Comparison of ENCODE assay signal across 21 cellular contexts in the genomic region with DNA sequence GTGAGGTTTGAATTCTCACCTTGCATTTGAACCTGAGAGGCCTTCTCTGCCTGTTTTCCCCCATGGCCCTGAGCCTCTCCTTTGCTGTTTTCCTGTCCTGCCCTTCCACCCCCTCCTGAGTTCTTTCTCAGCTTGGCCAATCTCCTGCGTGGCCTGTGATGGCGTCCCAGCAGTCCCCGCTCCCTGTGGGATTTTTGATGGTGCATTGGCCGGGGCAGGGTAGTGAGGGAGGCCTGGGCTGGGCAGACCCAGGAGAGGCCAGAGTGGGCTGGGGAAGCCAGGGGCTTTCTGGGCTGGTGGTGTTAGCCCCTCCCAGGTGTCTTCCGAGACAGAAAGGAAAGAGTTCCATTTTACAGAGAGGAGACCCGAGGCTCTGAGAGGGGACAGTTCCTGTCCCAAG. TPM values are rescaled to one million over a fixed set of nuclear protein-coding genes. Genes with fewer than 3 reads are reported as not detected.
A peak's percentile ranks its signal among the peaks of the same experiment; 100 is the strongest.
DNase-seq lines count a peak whose midpoint lies in the region; ATAC-seq, FAIRE-seq and TF ChIP-seq lines count a peak whose summit lies in the region.
"Had no signal": no experiment of that assay in that cellular context is flagged by ENCODE, and none has a peak within 500 bp of the region (broad histone marks: within the 10 kb centered on the region; RNA-seq: fewer than 3 reads in every experiment).

No MANE protein-coding gene starts in this region.

- intact Hi-C loops in breast epithelium (cut with DNase I; ENCODE audit: low total_unique reads) (no loop called here), MCF 10A (cut with micrococcal nuclease) (no loop called here), vagina (cut with DNase I) (no loop called here)

- H3K4me1 ChIP-seq in breast epithelium (peaks cover 0 to 8% of the 10 kb centered on the region in 2 donors), astrocyte (ENCODE audit: insufficient read depth, low read length) (peaks cover 19% of the 10 kb centered on the region), neutrophil (ENCODE audit: control insufficient read depth in 1 of 2, insufficient read depth in 1 of 2, low read depth in 1 of 2, low read length in 1 of 2) (peaks cover 63 to 67% of the 10 kb centered on the region in 2 experiments), vagina (peaks cover 35% of the 10 kb centered on the region)

- H3K9me3 Mint-ChIP-seq in MCF 10A (ENCODE audit: unreplicated experiment) (no peaks in the 10 kb centered on the region), astrocyte (ENCODE audit: unreplicated experiment) (peaks cover 3% of the 10 kb centered on the region)

- no peak overlapping the region for H2AFZ ChIP-seq in astrocyte (ENCODE audit: low read depth, low read length)
- H2AFZ ChIP-seq: GM23248 had no signal

- peaks cover 47% of the 10 kb centered on the region for H3K36me3 Mint-ChIP-seq in MCF 10A (ENCODE audit: insufficient read depth, unreplicated experiment)
- H3K36me3 Mint-ChIP-seq in astrocyte (ENCODE audit: low read depth, unreplicated experiment), result peaks cover 11% of the 10 kb centered on the region

- H3K9me3 ChIP-seq in breast epithelium (no peaks in the 10 kb centered on the region), astrocyte (ENCODE audit: insufficient read depth, low read depth, low read length) (peaks cover 3% of the 10 kb centered on the region), neutrophil (no peaks in the 10 kb centered on the region), vagina (no peaks in the 10 kb centered on the region)
- H3K9me3 ChIP-seq: esophagus squamous epithelium had no signal

- H3K4me3 ChIP-seq in breast epithelium, result no peak overlapping the region
- H3K4me3 ChIP-seq in astrocyte (ENCODE audit: insufficient read depth, low read depth, low read length), result no peak overlapping the region
- H3K4me3 ChIP-seq in neutrophil (ENCODE audit: low read depth in 1 of 2, low read length in 1 of 2), result no peak overlapping the region
- no peak overlapping the region for H3K4me3 ChIP-seq in vagina
- H3K4me3 ChIP-seq: esophagus squamous epithelium, GM23248, skin epidermis had no signal

- CTCF ChIA-PET in MCF 10A (lab: Yijun Ruan, JAX), result interaction anchor here (0.6 kb wide), 5 partner anchors 28 to 174 kb away, joined by 3 to 4 read pairs (median 3); no protein-coding TSS in a partner anchor

- H3K27ac Mint-ChIP-seq in MCF 10A (ENCODE audit: low read depth, unreplicated experiment) (no peak overlapping the region), astrocyte (ENCODE audit: unreplicated experiment) (no peak overlapping the region)
- H3K27ac Mint-ChIP-seq: activated CD4-positive, alpha-beta T cell treated with anti-CD3 and anti-CD28 coated beads, Interleukin-2, amount 10 ng/mL, durations not matched to agents 7 days and 5 days had no signal

- TF ChIP-seq POLR2A in breast epithelium (IDR thresholded peaks at IDR 0.05) (no peak), vagina (IDR thresholded peaks at IDR 0.05) (no peak)

- H3K27ac ChIP-seq in breast epithelium (peak overlapping the region; percentile 46 to 53), astrocyte (ENCODE audit: low read depth, low read length) (no peak overlapping the region), neutrophil (peak overlapping the region; percentile 63), vagina (peak overlapping the region; percentile 100)
- H3K27ac ChIP-seq: brain microvascular endothelial cell, GM23248 had no signal

- no peak overlapping the region for H3K4me3 Mint-ChIP-seq in MCF 10A (ENCODE audit: unreplicated experiment)
- H3K4me3 Mint-ChIP-seq in astrocyte (ENCODE audit: unreplicated experiment), result peak overlapping the region; percentile 22
- H3K4me3 Mint-ChIP-seq: activated CD4-positive, alpha-beta T cell treated with anti-CD3 and anti-CD28 coated beads, Interleukin-2, amount 10 ng/mL, durations not matched to agents 7 days and 5 days had no signal

- no peak overlapping the region for H3K9ac ChIP-seq in astrocyte (ENCODE audit: low read length)
- H3K9ac ChIP-seq: GM23248 had no signal

- H3K36me3 ChIP-seq in breast epithelium, result no peaks in the 10 kb centered on the region
- H3K36me3 ChIP-seq in astrocyte (ENCODE audit: insufficient read depth, low read length), result no peaks in the 10 kb centered on the region
- peaks cover 49% of the 10 kb centered on the region for H3K36me3 ChIP-seq in neutrophil
- peaks cover 0 to 15% of the 10 kb centered on the region in 2 donors for H3K36me3 ChIP-seq in vagina

- FAIRE-seq in astrocyte (lab: Jason Lieb, UNC), result no peak
- FAIRE-seq: colon had no signal

- TF ChIP-seq CTCF in breast epithelium (IDR thresholded peaks at IDR 0.05) (no peak), MCF 10A (IDR thresholded peaks at IDR 0.05; ENCODE audit: unreplicated experiment) (no peak), astrocyte (IDR thresholded peaks at IDR 0.05; ENCODE audit: insufficient read depth, low read depth, low read length) (no peak), neutrophil (IDR thresholded peaks at IDR 0.05) (no peak), vagina (IDR thresholded peaks at IDR 0.05) (no peak)

- H4K20me1 ChIP-seq in astrocyte (ENCODE audit: insufficient read depth, low read length), result peaks cover 33% of the 10 kb centered on the region

- H3K79me2 ChIP-seq in astrocyte (ENCODE audit: insufficient read depth, low read length), result peaks cover 29% of the 10 kb centered on the region

- H3K4me2 ChIP-seq in astrocyte (ENCODE audit: low read length), result no peak overlapping the region

- H3K4me1 Mint-ChIP-seq in MCF 10A (ENCODE audit: insufficient read depth, unreplicated experiment), result peaks cover 18% of the 10 kb centered on the region
- H3K4me1 Mint-ChIP-seq in astrocyte (ENCODE audit: low read depth, unreplicated experiment), result peaks cover 18% of the 10 kb centered on the region

- H3K27me3 Mint-ChIP-seq in MCF 10A (ENCODE audit: insufficient read depth, unreplicated experiment), result no peaks in the 10 kb centered on the region
- no peaks in the 10 kb centered on the region for H3K27me3 Mint-ChIP-seq in astrocyte (ENCODE audit: low read depth, unreplicated experiment)
- H3K27me3 Mint-ChIP-seq: activated CD4-positive, alpha-beta T cell treated with anti-CD3 and anti-CD28 coated beads, Interleukin-2, amount 10 ng/mL, durations not matched to agents 7 days and 5 days had no signal

- H3K27me3 ChIP-seq in breast epithelium, result no peaks in the 10 kb centered on the region
- no peaks in the 10 kb centered on the region for H3K27me3 ChIP-seq in astrocyte (ENCODE audit: insufficient read depth, low read length)
- no peaks in the 10 kb centered on the region for H3K27me3 ChIP-seq in neutrophil
- H3K27me3 ChIP-seq in vagina, result no peaks in the 10 kb centered on the region
- H3K27me3 ChIP-seq: brain microvascular endothelial cell, esophagus squamous epithelium had no signal

- ATAC-seq in HG03097 (IDR thresholded peaks at IDR 0.05; ENCODE audit: low FRiP score, unreplicated experiment), result no peak

- DNase-seq in breast epithelium (ENCODE audit: low spot score in 2 of 2), result no peak
- no peak for DNase-seq in MCF 10A (ENCODE audit: unreplicated experiment)
- DNase-seq in astrocyte (ENCODE audit: low read depth), result no peak
- DNase-seq in vagina (ENCODE audit: extremely low spot score in 2 of 2), result no peak
- no peak for DNase-seq in middle frontal gyrus (ENCODE audit: extremely low spot score, low spot score)
- DNase-seq in central memory CD4-positive, alpha-beta T cell, result no peak
- DNase-seq: activated CD4-positive, alpha-beta T cell treated with anti-CD3 and anti-CD28 coated beads, Interleukin-2, amount 10 ng/mL, durations not matched to agents 7 days and 5 days; brain microvascular endothelial cell; COR-L47; DMS79; esophagus squamous epithelium; GM23248; NCI-H1105 treated with DMSO at 0.1 percent for 48 hours; NCI-H2029 treated with DMSO at 0.1 percent for 48 hours; NCI-H2227 treated with DMSO at 0.1 percent for 48 hours; RPMI8226; stimulated activated CD4-positive, alpha-beta T cell treated with anti-CD3 and anti-CD28 coated beads, Interleukin-1b, Interleukin-23, amount 100 ng/mL, for 48 hours had no signal

- POLR2A ChIA-PET in MCF 10A (lab: Yijun Ruan, JAX), result interaction anchor here (0.8 to 1.1 kb wide), 3 partner anchors 87 to 267 kb away, joined by 3 read pairs; no protein-coding TSS in a partner anchor

- BruUV-seq in MCF 10A (replicated peaks; lab: Mats Ljungman, UMichigan), result no TSS peak

RNA-seq across cellular contexts. Expression of a gene that starts 6.3 kb away (rescaled TPM):
- total RNA-seq in breast epithelium (100 to 1,000 TPM; 137 to 177 (median 149) TPM), MCF 10A (2022) (221 and 226 TPM in 2 replicates), astrocyte (33.8 and 34.6 TPM in 2 replicates), vagina (264 TPM)

RNA-seq across cellular contexts. Expression of a gene that starts 43.4 kb away (rescaled TPM):
- 10 to 100 TPM; 12.9 to 29.4 (median 18.0) TPM for total RNA-seq in breast epithelium
- 26.0 and 30.5 TPM in 2 replicates for total RNA-seq in MCF 10A (2022)
- total RNA-seq in astrocyte, result 41.6 and 44.1 TPM in 2 replicates
- total RNA-seq in vagina, result 25.5 TPM
